Comparison of ENCODE assay signal across 1 cellular context in genomic region chr3:129542747-129543146, GRCh38.
A peak's percentile ranks its signal among the peaks of the same experiment; 100 is the strongest.
TF ChIP-seq lines count a peak whose summit lies in the region.

No MANE protein-coding gene starts in this region.

TF ChIP-seq in HepG2, 621 proteins besides CTCF, POLR2A, EP300 and RAD21:
- TF ChIP-seq ZNF768 (CRISPR knock-in tag; IDR thresholded peaks at IDR 0.05) (peak; percentile 54; the same call in 1 of the 2 replicates), GATAD1 (CRISPR knock-in tag; IDR thresholded peaks at IDR 0.05) (no peak), U2AF2 (IDR thresholded peaks at IDR 0.05; ENCODE audit: low read depth, low read length) (no peak), NAIF1 (CRISPR knock-in tag; IDR thresholded peaks at IDR 0.05; ENCODE audit: borderline replicate concordance) (no peak)
